ENCODE assay signal across 8 cellular contexts in genomic region chr14:74301594-74302159, GRCh38. TPM values are rescaled to one million over a fixed set of nuclear protein-coding genes. Genes with fewer than 3 reads are reported as not detected.
DNase-seq lines count a peak whose midpoint lies in the region; ATAC-seq and TF ChIP-seq lines count a peak whose summit lies in the region.

No MANE protein-coding gene starts in this region.

- H3K4me1 Mint-ChIP-seq in activated naive CD4-positive, alpha-beta T cell treated with anti-CD3 and anti-CD28 coated beads for 36 hours (ENCODE audit: low read depth), result peaks cover 27% of the 10 kb centered on the region
- H3K4me1 Mint-ChIP-seq in memory B cell (peaks cover 16% of the 10 kb centered on the region), type B pancreatic cell (ENCODE audit: unreplicated experiment) (peaks cover 14% of the 10 kb centered on the region)

- no peak for DNase-seq in activated naive CD4-positive, alpha-beta T cell treated with anti-CD3 and anti-CD28 coated beads for 36 hours
- no peak for DNase-seq in activated naive CD4-positive, alpha-beta T cell (lab: John Stamatoyannopoulos, UW)
- no peak for DNase-seq in body of pancreas
- DNase-seq in memory B cell (ENCODE audit: low spot score in 2 of 2), result no peak
- DNase-seq in type B pancreatic cell (ENCODE audit: extremely low spot score, unreplicated experiment), result no peak
- DNase-seq in NCI-H345 (lab: John Stamatoyannopoulos, UW), result no peak
- DNase-seq in NCI-H1092 treated with DMSO at 0.1 percent for 48 hours (lab: John Stamatoyannopoulos, UW), result no peak

- no peaks in the 10 kb centered on the region for H3K27me3 Mint-ChIP-seq in activated naive CD4-positive, alpha-beta T cell treated with anti-CD3 and anti-CD28 coated beads for 36 hours (ENCODE audit: low read depth)
- H3K27me3 Mint-ChIP-seq in memory B cell, result no peaks in the 10 kb centered on the region
- no peaks in the 10 kb centered on the region for H3K27me3 Mint-ChIP-seq in type B pancreatic cell

- no peak for ATAC-seq in body of pancreas
- no peak for ATAC-seq in memory B cell (ENCODE audit: low read depth)
- ATAC-seq in GM19455 (IDR thresholded peaks at IDR 0.05; ENCODE audit: unreplicated experiment), result no peak

- H3K4me1 ChIP-seq in body of pancreas, result peaks cover 14% of the 10 kb centered on the region

- intact Hi-C loops in activated naive CD4-positive, alpha-beta T cell treated with anti-CD3 and anti-CD28 coated beads for 36 hours (cut with micrococcal nuclease), result loop anchor here (1.0 to 2.0 kb wide), 2 partner anchors 44 to 461 kb away; partner anchors contain the start of gene YLPM1
- intact Hi-C loops in body of pancreas (cut with DNase I), result no loop called here

- H3K36me3 Mint-ChIP-seq in activated naive CD4-positive, alpha-beta T cell treated with anti-CD3 and anti-CD28 coated beads for 36 hours (ENCODE audit: low read depth), result peaks cover 3% of the 10 kb centered on the region
- H3K36me3 Mint-ChIP-seq in memory B cell (peaks cover 15% of the 10 kb centered on the region), type B pancreatic cell (no peaks in the 10 kb centered on the region)

- H3K36me3 ChIP-seq in body of pancreas (replicated peaks in 1 of 2; ENCODE audit: insufficient read depth in 1 of 2, low read depth in 2 of 2), result peaks cover 0 to 4% of the 10 kb centered on the region in 2 donors

- peak overlapping the region in 1 of 4 donors; percentile 80 for H3K27ac ChIP-seq in body of pancreas

- H3K27ac Mint-ChIP-seq in activated naive CD4-positive, alpha-beta T cell treated with anti-CD3 and anti-CD28 coated beads for 36 hours, result peak overlapping the region; percentile 92
- H3K27ac Mint-ChIP-seq in memory B cell (peak overlapping the region; percentile 94), type B pancreatic cell (peak overlapping the region; percentile 89)

- H3K4me3 Mint-ChIP-seq in activated naive CD4-positive, alpha-beta T cell treated with anti-CD3 and anti-CD28 coated beads for 36 hours, result peak overlapping the region; percentile 97
- H3K4me3 Mint-ChIP-seq in memory B cell, result peak overlapping the region; percentile 93
- H3K4me3 Mint-ChIP-seq in type B pancreatic cell, result peak overlapping the region; percentile 96

- CTCF ChIA-PET in activated naive CD4-positive, alpha-beta T cell treated with anti-CD3 and anti-CD28 coated beads for 36 hours (lab: Charles Lee), result interaction anchor here (0.7 to 1.4 kb wide), 4 partner anchors 8 to 218 kb away, joined by 3 to 5 read pairs (median 4); no protein-coding TSS in a partner anchor

- H3K9me3 Mint-ChIP-seq in activated naive CD4-positive, alpha-beta T cell treated with anti-CD3 and anti-CD28 coated beads for 36 hours, result no peaks in the 10 kb centered on the region
- no peaks in the 10 kb centered on the region for H3K9me3 Mint-ChIP-seq in memory B cell
- no peaks in the 10 kb centered on the region for H3K9me3 Mint-ChIP-seq in type B pancreatic cell

- 23 to 25% methylated on average over 22 of the region's 22 CpGs for WGBS in body of pancreas, 2 donors

- no peaks in the 10 kb centered on the region for H3K9me3 ChIP-seq in body of pancreas

- no peaks in the 10 kb centered on the region for H3K27me3 ChIP-seq in body of pancreas

- TF ChIP-seq POLR2A in body of pancreas (IDR thresholded peaks at IDR 0.05), result no peak

- H3K4me3 ChIP-seq in body of pancreas, result peak overlapping the region; percentile 51 to 79

- TF ChIP-seq CTCF in body of pancreas (IDR thresholded peaks at IDR 0.05) (no peak), type B pancreatic cell (conservative IDR thresholded peaks at IDR 0.05) (no peak)

RNA-seq across cellular contexts. Expression of gene ABCD4, which starts 1.1 kb away (rescaled TPM):
- 10 to 100 TPM; 41.4 to 43.9 TPM for total RNA-seq in activated naive CD4-positive, alpha-beta T cell treated with anti-CD3 and anti-CD28 coated beads for 36 hours
- total RNA-seq in body of pancreas (10 to 100 TPM; 29.8 to 51.7 TPM), type B pancreatic cell (ENCODE audit: low replicate concordance) (60.5 and 92.6 TPM in 2 replicates)

RNA-seq across cellular contexts. Expression of gene VRTN, which starts 46.6 kb away (rescaled TPM):
- total RNA-seq in activated naive CD4-positive, alpha-beta T cell treated with anti-CD3 and anti-CD28 coated beads for 36 hours, result not detected
- not detected for total RNA-seq in body of pancreas
- total RNA-seq in type B pancreatic cell (ENCODE audit: low replicate concordance), result not detected in 2 replicates
